8 cellular contexts compared by ENCODE assay signal in the genomic region with DNA sequence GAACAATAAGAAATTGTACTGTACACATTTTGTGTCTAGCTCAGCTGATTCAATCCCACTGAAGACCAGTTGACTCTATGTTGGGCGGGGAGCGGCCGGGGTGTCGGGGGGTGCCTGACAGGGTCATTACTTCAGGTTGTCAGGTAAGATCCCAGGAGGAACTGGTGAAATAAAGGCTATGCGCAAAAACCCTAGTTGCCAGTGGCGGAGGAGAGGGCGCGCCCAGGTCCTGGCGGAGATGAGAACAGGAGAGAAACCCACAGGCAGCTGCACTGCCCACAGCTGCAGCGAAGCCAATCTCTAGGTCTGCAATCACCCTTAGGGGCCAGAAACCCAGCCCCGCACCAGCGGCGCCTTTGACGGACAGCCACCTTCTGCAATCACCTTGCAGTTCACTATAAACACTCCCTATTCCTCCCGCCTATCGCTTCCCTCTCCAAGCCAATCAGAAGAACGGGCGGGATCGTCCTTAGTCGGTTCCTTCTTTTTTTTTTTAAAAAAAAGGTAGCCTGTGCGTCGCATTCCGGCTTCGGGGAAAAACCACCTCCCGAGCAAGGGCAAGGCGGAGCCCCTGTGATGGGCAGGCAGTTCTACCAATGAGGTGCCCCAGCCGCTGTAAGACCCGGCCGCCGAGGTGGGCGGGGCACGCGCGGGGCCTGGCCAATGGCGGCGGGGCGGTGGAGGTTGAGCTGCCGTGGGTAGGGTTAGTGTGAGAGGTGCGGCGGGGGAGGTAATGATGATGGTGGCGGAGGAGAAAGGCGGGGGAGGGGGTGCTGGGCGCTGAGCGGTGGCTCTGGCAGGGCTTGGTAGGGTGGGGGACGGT. TPM values are rescaled to one million over a fixed set of nuclear protein-coding genes. Genes with fewer than 3 reads are reported as not detected.
DNase-seq lines count a peak whose midpoint lies in the region; ATAC-seq lines count a peak whose summit lies in the region.

TSS of gene EHBP1 (plus strand) at position 707 of the 823 bp plus-strand sequence. CDS start 1,479 bp downstream, outside the sequence.

- no peaks in the 10 kb centered on the region for H3K36me3 ChIP-seq in effector memory CD4-positive, alpha-beta T cell (ENCODE audit: control insufficient read depth, insufficient read depth, low read length)

- H3K4me1 ChIP-seq in effector memory CD4-positive, alpha-beta T cell (ENCODE audit: control insufficient read depth, insufficient read depth, low read length, poor library complexity, severe bottlenecking) = peaks cover 9% of the 10 kb centered on the region

- H3K27me3 ChIP-seq in effector memory CD4-positive, alpha-beta T cell (replicated peaks; ENCODE audit: control insufficient read depth, insufficient read depth, low read length, poor library complexity, severe bottlenecking) = no peaks in the 10 kb centered on the region

- peak within 1 kb of the TSS; percentile 70 for H3K27ac ChIP-seq in effector memory CD4-positive, alpha-beta T cell (ENCODE audit: insufficient read depth, low read length, poor library complexity, severe bottlenecking)

- peak; percentile 92 for ATAC-seq in GM21360 (IDR thresholded peaks at IDR 0.05; ENCODE audit: unreplicated experiment)

- no peaks in the 10 kb centered on the region for H3K9me3 ChIP-seq in effector memory CD4-positive, alpha-beta T cell (ENCODE audit: control insufficient read depth, low read length)

- peak within 1 kb of the TSS; percentile 92 for H3K4me3 ChIP-seq in effector memory CD4-positive, alpha-beta T cell (ENCODE audit: insufficient read depth, low read depth, low read length, poor library complexity, severe bottlenecking)

- DNase-seq in COLO668 (lab: John Stamatoyannopoulos, UW; ENCODE audit: unreplicated experiment) (peak; percentile 99), HT1080 (ENCODE audit: low read depth) (peak; percentile 100), NOMO-1 treated with DMSO at 0.1 percent for 48 hours (lab: John Stamatoyannopoulos, UW; ENCODE audit: unreplicated experiment) (peak; percentile 100), lung microvascular endothelial cell (ENCODE audit: low read depth in 2 of 2) (peak; percentile 100)
- peak; percentile 95 to 96 for DNase-seq in activated CD8-positive, alpha-beta memory T cell treated with anti-CD3 and anti-CD28 coated beads for 4 hours (ENCODE audit: low read depth in 2 of 2)
- peak; percentile 94 to 96 (median 96) for DNase-seq in effector memory CD4-positive, alpha-beta T cell
- peak; percentile 95 to 96 (median 95) for DNase-seq in stimulated activated CD4-positive, alpha-beta T cell treated with anti-CD3 and anti-CD28 coated beads, TNF-alpha, amount 100 ng/mL, for 48 hours (ENCODE audit: low read depth in 3 of 3)

RNA-seq across cellular contexts. Expression of gene EHBP1, which starts in this region (rescaled TPM):
- total RNA-seq in HT1080 (2014; rRNA removed; shearing (Covaris generic)) = 26.3 and 28.7 TPM in 2 replicates
- 29.8 and 44.0 TPM in 2 replicates for polyA plus RNA-seq in HT1080 (2015; cell fraction: cytosol; rRNA removed)
- polyA plus RNA-seq in HT1080 (2015; cell fraction: nucleus; rRNA removed) = 60.7 and 62.3 TPM in 2 replicates
- total RNA-seq in lung microvascular endothelial cell = 11.3 and 17.9 TPM in 2 replicates

Comparison
In these comparisons a context has a peak if more than half of its experiments do, and no peak if none do; other contexts are left out.
1. Peak in every context shown above with its lines: DNase-seq, ATAC-seq, H3K4me3 ChIP-seq and H3K27ac ChIP-seq.